In the genomic region with DNA sequence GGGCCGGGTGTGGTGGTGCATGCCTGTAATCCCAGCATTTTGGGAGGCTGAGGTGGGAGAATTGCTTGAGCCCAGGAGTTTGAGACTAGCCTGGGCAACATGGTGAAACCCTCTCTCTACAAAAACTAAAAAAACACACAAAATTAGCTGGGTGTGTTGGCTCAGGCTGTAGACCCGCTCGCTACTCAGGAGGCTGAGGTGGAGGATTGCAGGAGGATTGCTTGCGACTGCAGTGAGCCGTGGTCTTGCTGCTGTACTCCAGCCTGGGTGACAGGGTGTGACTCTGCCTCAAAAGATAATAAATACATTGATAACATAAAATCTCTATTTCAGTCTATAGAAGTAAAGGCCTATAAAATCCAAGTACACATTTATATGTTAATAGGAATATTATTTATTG, we compare ENCODE assay signal across 1 cellular context.
TF ChIP-seq lines count a peak whose summit lies in the region.

No MANE protein-coding gene starts in this region.

TF ChIP-seq in K562, 482 proteins besides CTCF, POLR2A, EP300 and RAD21:
- TF ChIP-seq, protein P1, sequence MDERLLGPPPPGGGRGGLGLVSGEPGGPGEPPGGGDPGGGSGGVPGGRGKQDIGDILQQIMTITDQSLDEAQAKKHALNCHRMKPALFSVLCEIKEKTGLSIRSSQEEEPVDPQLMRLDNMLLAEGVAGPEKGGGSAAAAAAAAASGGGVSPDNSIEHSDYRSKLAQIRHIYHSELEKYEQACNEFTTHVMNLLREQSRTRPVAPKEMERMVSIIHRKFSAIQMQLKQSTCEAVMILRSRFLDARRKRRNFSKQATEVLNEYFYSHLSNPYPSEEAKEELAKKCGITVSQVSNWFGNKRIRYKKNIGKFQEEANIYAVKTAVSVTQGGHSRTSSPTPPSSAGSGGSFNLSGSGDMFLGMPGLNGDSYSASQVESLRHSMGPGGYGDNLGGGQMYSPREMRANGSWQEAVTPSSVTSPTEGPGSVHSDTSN (CRISPR knock-in tag; IDR thresholded peaks at IDR 0.05; ENCODE audit: low read depth) = no peak
- TF ChIP-seq, protein P1 (tag; conservative IDR thresholded peaks at IDR 0.05; ENCODE audit: low read depth) = 0 out of 2 replicates have a peak, but pooled peaks have one; percentile 2
- TF ChIP-seq, protein P2, sequence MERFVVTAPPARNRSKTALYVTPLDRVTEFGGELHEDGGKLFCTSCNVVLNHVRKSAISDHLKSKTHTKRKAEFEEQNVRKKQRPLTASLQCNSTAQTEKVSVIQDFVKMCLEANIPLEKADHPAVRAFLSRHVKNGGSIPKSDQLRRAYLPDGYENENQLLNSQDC (CRISPR knock-in tag; IDR thresholded peaks at IDR 0.05) = no peak
